9 cellular contexts compared by ENCODE assay signal in the genomic region with DNA sequence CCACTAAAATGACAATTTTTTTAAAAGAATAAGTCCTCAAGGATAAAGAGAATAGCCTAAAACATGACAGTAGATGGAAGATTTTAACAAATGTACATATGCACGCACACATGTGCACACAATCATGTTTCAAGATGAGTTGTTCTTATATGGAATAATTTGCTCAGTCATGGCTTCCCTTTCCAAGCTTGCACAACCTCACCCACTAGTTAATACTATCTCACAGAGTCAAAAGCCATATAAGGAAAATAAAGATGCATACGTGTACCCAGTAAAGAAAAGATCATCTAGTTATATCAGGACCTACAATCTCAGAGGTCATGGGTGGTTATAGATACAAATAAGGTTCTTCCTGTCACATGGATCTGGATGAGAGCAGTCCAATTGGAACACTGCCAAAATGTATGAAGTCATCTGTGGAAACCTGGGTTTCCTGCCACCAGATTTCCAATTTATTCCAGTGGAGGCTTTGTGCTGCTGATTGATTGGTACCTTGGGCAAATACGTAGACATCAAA.
DNase-seq lines count a peak whose midpoint lies in the region; ATAC-seq and TF ChIP-seq lines count a peak whose summit lies in the region.
"Had no signal": no experiment of that assay in that cellular context is flagged by ENCODE, and none has a peak within 500 bp of the region (broad histone marks: within the 10 kb centered on the region; RNA-seq: fewer than 3 reads in every experiment).

No MANE protein-coding gene starts in this region.

- no peak for TF ChIP-seq POLR2A in GM18505 (IDR thresholded peaks at IDR 0.05; ENCODE audit: borderline replicate concordance, extremely low read depth, insufficient read depth, insufficient read length)

- H3K4me3 ChIP-seq in fibroblast of mammary gland (ENCODE audit: control insufficient read depth, low read depth, low read length), result no peak overlapping the region

- in situ Hi-C loops in ACHN (cut with HindIII; ENCODE audit: low pct_ligation_motif_present, low pct_unique_long_range_greater_than_20kb, low sequenced_read_pairs) (loop anchor here (25.0 kb wide), 1 partner anchor 189 kb away; no protein-coding TSS in a partner anchor), KBM-7 (cut with MboI; ENCODE audit: low pct_unique_long_range_greater_than_20kb, low sequenced_read_pairs) (loop anchor here (25.0 kb wide), 1 partner anchor 189 kb away; no protein-coding TSS in a partner anchor)

- ATAC-seq in GM18505 (IDR thresholded peaks at IDR 0.05; ENCODE audit: unreplicated experiment), result no peak
- ATAC-seq in GM18861 (IDR thresholded peaks at IDR 0.05; ENCODE audit: unreplicated experiment), result no peak

- no peak for TF ChIP-seq CTCF in fibroblast of mammary gland (conservative IDR thresholded peaks at IDR 0.05; ENCODE audit: control insufficient read depth, insufficient read depth, low read depth, low read length)

- DNase-seq in ACHN (peak; percentile 48), KBM-7 (peak; percentile 41), NCI-H82 treated with DMSO at 0.1 percent for 48 hours (lab: John Stamatoyannopoulos, UW; ENCODE audit: unreplicated experiment) (peak; percentile 74), fibroblast of mammary gland (ENCODE audit: low read depth) (peak; percentile 77), epidermal melanocyte (ENCODE audit: insufficient read length, low spot score) (no peak)
- DNase-seq in stimulated activated CD4-positive, alpha-beta T cell treated with anti-CD3 and anti-CD28 coated beads, Interleukin-1b, Interleukin-23, amount 100 ng/mL, for 48 hours, result no peak
- DNase-seq: nucleus accumbens had no signal

Comparison
In these comparisons a context has a peak if more than half of its experiments do, and no peak if none do; other contexts are left out.
1. DNase-seq: peak in ACHN (single experiment), KBM-7 (single experiment), NCI-H82 treated with DMSO at 0.1 percent for 48 hours (single experiment) and fibroblast of mammary gland (single experiment); none in stimulated activated CD4-positive, alpha-beta T cell treated with anti-CD3 and anti-CD28 coated beads, Interleukin-1b, Interleukin-23, amount 100 ng/mL, for 48 hours (single experiment) and epidermal melanocyte (single experiment).